1 cellular context compared by ENCODE assay signal in genomic region chrX:131841496-131842410, GRCh38.
TF ChIP-seq lines count a peak whose summit lies in the region.

No MANE protein-coding gene starts in this region.

TF ChIP-seq in GM12878, 131 proteins besides CTCF, POLR2A, EP300 and RAD21 (continued from another document):
- TF ChIP-seq ZBTB33 (IDR thresholded peaks at IDR 0.05) (no peak), POU2F2 (IDR thresholded peaks at IDR 0.05; ENCODE audit: borderline replicate concordance, low read depth, low read length) (no peak), FOXM1 (IDR thresholded peaks at IDR 0.05; ENCODE audit: low read depth, low read length) (no peak), MYC (IDR thresholded peaks at IDR 0.05; ENCODE audit: insufficient read depth, insufficient read length, insufficient replicate concordance, low read length, severe bottlenecking) (no peak), SMC3 (IDR thresholded peaks at IDR 0.05; ENCODE audit: borderline replicate concordance, low read length) (peak; percentile 79), USF2 (IDR thresholded peaks at IDR 0.05; ENCODE audit: borderline replicate concordance, low read depth, low read length) (no peak), PBX3 (IDR thresholded peaks at IDR 0.05; ENCODE audit: insufficient replicate concordance, low read depth, low read length) (no peak), PRDM15 (CRISPR knock-in tag; IDR thresholded peaks at IDR 0.05) (no peak), IKZF2 (IDR thresholded peaks at IDR 0.05) (no peak), ZSCAN29 (IDR thresholded peaks at IDR 0.05) (no peak), NBN (IDR thresholded peaks at IDR 0.05) (0 out of 2 replicates have a peak, but pooled peaks have one; percentile 27), RUNX3 (IDR thresholded peaks at IDR 0.05; ENCODE audit: low read length) (no peak), SRF (IDR thresholded peaks at IDR 0.05; ENCODE audit: low read depth in 2 of 2, low read length in 2 of 2) (no peak), KAT2A (conservative IDR thresholded peaks at IDR 0.05; ENCODE audit: control insufficient read depth, low read depth, low read length) (no peak), YY1 (IDR thresholded peaks at IDR 0.05; ENCODE audit: low read depth, low read length) (peak; percentile 64; the same call in 1 of the 2 replicates), HDAC2 (IDR thresholded peaks at IDR 0.05) (no peak)
- TF ChIP-seq, protein P1, sequence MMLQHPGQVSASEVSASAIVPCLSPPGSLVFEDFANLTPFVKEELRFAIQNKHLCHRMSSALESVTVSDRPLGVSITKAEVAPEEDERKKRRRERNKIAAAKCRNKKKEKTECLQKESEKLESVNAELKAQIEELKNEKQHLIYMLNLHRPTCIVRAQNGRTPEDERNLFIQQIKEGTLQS (IDR thresholded peaks at IDR 0.05; ENCODE audit: borderline replicate concordance, extremely low read depth, low read depth, low read length): no peak
